In the genomic region with DNA sequence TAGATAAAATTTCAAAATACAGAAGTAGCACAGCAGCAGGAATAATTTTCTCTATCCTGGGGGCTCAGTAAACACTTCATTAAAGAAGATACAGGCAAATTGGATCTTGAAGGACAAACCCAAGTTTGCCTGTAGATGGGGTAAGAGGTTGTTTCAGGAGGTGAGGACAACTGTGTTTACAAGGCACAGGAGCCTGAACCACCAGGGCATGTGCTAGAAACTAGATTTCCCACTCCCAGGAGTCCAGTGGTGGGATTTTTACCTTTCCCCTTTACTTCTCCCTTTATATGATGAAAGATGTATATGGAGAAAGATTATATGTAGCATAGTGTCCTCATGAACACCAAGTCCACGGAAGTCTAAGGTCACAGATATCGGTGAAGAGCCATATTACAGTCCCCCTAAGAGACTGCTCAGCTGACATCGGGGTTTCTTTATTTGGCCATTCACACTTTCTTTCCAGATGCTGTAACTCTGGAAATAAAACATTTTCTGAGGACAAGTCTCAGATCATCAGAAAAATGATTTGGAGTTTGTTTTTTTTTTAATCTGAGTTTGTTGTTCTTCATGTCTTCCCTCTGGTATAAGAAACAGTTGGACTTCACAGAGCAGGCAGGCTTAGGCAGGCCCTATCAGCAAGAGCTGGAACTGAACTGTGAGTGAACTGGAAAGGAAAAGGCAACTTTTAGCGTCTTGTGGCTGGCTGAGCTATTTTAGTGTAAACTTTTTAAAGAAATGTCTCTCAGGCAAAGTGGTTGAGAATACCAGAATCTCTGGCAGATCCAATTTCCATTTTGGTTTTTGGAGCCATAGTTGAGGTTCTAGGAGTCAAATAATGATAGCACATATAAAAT, we compare ENCODE assay signal across 8 cellular contexts. TPM values are rescaled to one million over a fixed set of nuclear protein-coding genes. Genes with fewer than 3 reads are reported as not detected.
DNase-seq lines count a peak whose midpoint lies in the region; ATAC-seq and TF ChIP-seq lines count a peak whose summit lies in the region.

No MANE protein-coding gene starts in this region.

- no peaks in the 10 kb centered on the region for H4K20me1 ChIP-seq in OCI-LY1 (ENCODE audit: insufficient read depth, low read length)

- H2AFZ ChIP-seq in OCI-LY1 (ENCODE audit: low read length) = no peak overlapping the region

- no peak overlapping the region for H3K27ac ChIP-seq in A673 (ENCODE audit: low read depth, low read length, poor library complexity, severe bottlenecking)
- H3K27ac ChIP-seq in OCI-LY1 (ENCODE audit: low read depth, low read length, poor library complexity, severe bottlenecking) = no peak overlapping the region
- peak overlapping the region; percentile 26 for H3K27ac ChIP-seq in epithelial cell of prostate

- ATAC-seq in sciatic nerve = peak; percentile 93

- H3K4me2 ChIP-seq in OCI-LY1 (ENCODE audit: low read length) = no peak overlapping the region

- H3K4me3 ChIP-seq in A673 (ENCODE audit: low read depth, low read length, poor library complexity, severe bottlenecking) = no peak overlapping the region
- H3K4me3 ChIP-seq in OCI-LY1 (ENCODE audit: low read depth, low read length, poor library complexity, severe bottlenecking) = no peak overlapping the region

- TF ChIP-seq CTCF in A673 (conservative IDR thresholded peaks at IDR 0.05; ENCODE audit: low read depth, low read length) (peak; percentile 37; the same call in 1 of the 2 replicates), GM13976 (IDR thresholded peaks at IDR 0.05; ENCODE audit: borderline replicate concordance, control extremely low read depth, extremely low read depth, insufficient read depth, missing control alignments) (peak; percentile 37), OCI-LY1 (IDR thresholded peaks at IDR 0.05; ENCODE audit: low read length) (peak; percentile 49; the same call in 1 of the 2 replicates)

- no TSS peak for BruUV-seq in A673 (replicated peaks; lab: Mats Ljungman, UMichigan)

- H3K27me3 ChIP-seq in A673 (replicated peaks; ENCODE audit: insufficient read depth, low read depth, low read length, poor library complexity) = no peaks in the 10 kb centered on the region
- no peaks in the 10 kb centered on the region for H3K27me3 ChIP-seq in OCI-LY1 (ENCODE audit: insufficient read depth, low read length)

- no peak overlapping the region for H3K9ac ChIP-seq in OCI-LY1 (ENCODE audit: low read length)

- in situ Hi-C loops in GM13976 (cut with MboI; ENCODE audit: low sequenced_read_pairs, unreplicated experiment) = no loop called here

- CTCF ChIA-PET in A673 (lab: Charles Lee) = no interaction called here

- no peaks in the 10 kb centered on the region for H3K9me2 ChIP-seq in OCI-LY1 (ENCODE audit: low read depth, low read length)

- POLR2A ChIA-PET in A673 (lab: Charles Lee; ENCODE audit: low non-redundant PET) = no interaction called here

- no peaks in the 10 kb centered on the region for H3F3A ChIP-seq in OCI-LY1 (ENCODE audit: insufficient read depth, low read length)

- no peaks in the 10 kb centered on the region for H3K79me2 ChIP-seq in OCI-LY1 (ENCODE audit: insufficient read depth, low read length)

- no peaks in the 10 kb centered on the region for H3K9me3 ChIP-seq in A673 (ENCODE audit: low read depth, low read length, poor library complexity, severe bottlenecking)
- no peaks in the 10 kb centered on the region for H3K9me3 ChIP-seq in OCI-LY1 (ENCODE audit: low read length)

- intact Hi-C loops in A673 (cut with micrococcal nuclease; ENCODE audit: unreplicated experiment) = no loop called here
- intact Hi-C loops in sciatic nerve (cut with DNase I) = no loop called here

- H3K4me1 ChIP-seq in A673 (ENCODE audit: insufficient read depth, low read length, poor library complexity, severe bottlenecking) (no peaks in the 10 kb centered on the region), OCI-LY1 (ENCODE audit: insufficient read depth, low read length, severe bottlenecking) (no peaks in the 10 kb centered on the region)

- H3K36me3 ChIP-seq in A673 (ENCODE audit: insufficient read depth, low read length, poor library complexity, severe bottlenecking) = no peaks in the 10 kb centered on the region
- no peaks in the 10 kb centered on the region for H3K36me3 ChIP-seq in OCI-LY1 (ENCODE audit: insufficient read depth, low read length)

- DNase-seq in A673 (ENCODE audit: low spot score) (peak; percentile 22), GM13976 (ENCODE audit: low spot score) (peak; percentile 74), epithelial cell of prostate (ENCODE audit: low read depth, low spot score) (no peak), sciatic nerve (ENCODE audit: low spot score) (no peak), SKM-1 treated with dmso at 0.1 percent for 144 hours (lab: John Stamatoyannopoulos, UW; ENCODE audit: unreplicated experiment) (no peak), NCI-H1105 treated with DMSO at 0.1 percent for 48 hours (lab: John Stamatoyannopoulos, UW) (no peak), NK-92 (lab: John Stamatoyannopoulos, UW; ENCODE audit: unreplicated experiment) (no peak)

RNA-seq across cellular contexts. Expression of a gene that starts 8.0 kb away (rescaled TPM):
- total RNA-seq in A673 (2021) (82.9 and 112 TPM in 2 replicates), sciatic nerve (87.2 TPM)

Comparison
In these comparisons a context has a peak if more than half of its experiments do, and no peak if none do; other contexts are left out.
1. DNase-seq: peak in A673 (single experiment) and GM13976 (single experiment); none in epithelial cell of prostate (single experiment), sciatic nerve (single experiment), SKM-1 treated with dmso at 0.1 percent for 144 hours (single experiment), NCI-H1105 treated with DMSO at 0.1 percent for 48 hours (single experiment) and NK-92 (single experiment).
2. Peak in every context shown above with its lines, with median percentiles within 50 percentile points of each other: CTCF ChIP-seq.